ENCODE assay signal across 16 cellular contexts in genomic region chr3:141275511-141275910, GRCh38. TPM values are rescaled to one million over a fixed set of nuclear protein-coding genes. Genes with fewer than 3 reads are reported as not detected.
DNase-seq lines count a peak whose midpoint lies in the region; ATAC-seq and TF ChIP-seq lines count a peak whose summit lies in the region.
"Had no signal": no experiment of that assay in that cellular context is flagged by ENCODE, and none has a peak within 500 bp of the region (broad histone marks: within the 10 kb centered on the region; RNA-seq: fewer than 3 reads in every experiment).

No MANE protein-coding gene starts in this region.

- in situ Hi-C loops in brain microvascular endothelial cell (cut with HindIII; ENCODE audit: low pct_ligation_motif_present, low sequenced_read_pairs), result no loop called here

- POLR2A ChIA-PET in CD4-positive, alpha-beta T cell (lab: Charles Lee), result no interaction called here

- H3K4me1 Mint-ChIP-seq in CD4-positive, alpha-beta T cell (ENCODE audit: low read depth), result peaks cover 40% of the 10 kb centered on the region
- peaks cover 21 to 23% of the 10 kb centered on the region in 2 donors for H3K4me1 Mint-ChIP-seq in natural killer cell

- no peaks in the 10 kb centered on the region for H3K9me3 ChIP-seq in CD4-positive, alpha-beta T cell (ENCODE audit: control insufficient read depth, low read length)
- H3K9me3 ChIP-seq in KOPT-K1 (ENCODE audit: insufficient read depth, low read length, poor library complexity, severe bottlenecking), result no peaks in the 10 kb centered on the region
- H3K9me3 ChIP-seq: gastroesophageal sphincter, SJSA1 had no signal

- H3K4me3 Mint-ChIP-seq in CD4-positive, alpha-beta T cell, result no peak overlapping the region
- no peak overlapping the region for H3K4me3 Mint-ChIP-seq in natural killer cell

- peaks cover 18% of the 10 kb centered on the region for H3K36me3 Mint-ChIP-seq in CD4-positive, alpha-beta T cell (ENCODE audit: low read depth)
- no peaks in the 10 kb centered on the region for H3K36me3 Mint-ChIP-seq in natural killer cell

- H3K36me3 ChIP-seq in KOPT-K1 (ENCODE audit: insufficient read depth, low read length) (peaks cover 99% of the 10 kb centered on the region), brain microvascular endothelial cell (replicated peaks) (no peaks in the 10 kb centered on the region)
- H3K36me3 ChIP-seq: SJSA1 had no signal

- no peak overlapping the region for H3K4me3 ChIP-seq in brain microvascular endothelial cell (ENCODE audit: low read depth, low read length)
- H3K4me3 ChIP-seq: gastroesophageal sphincter, SJSA1 had no signal

- CTCF ChIA-PET in CD4-positive, alpha-beta T cell (lab: Charles Lee), result no interaction called here

- H3K27ac Mint-ChIP-seq in CD4-positive, alpha-beta T cell, result peak overlapping the region; percentile 46
- H3K27ac Mint-ChIP-seq in natural killer cell, result peak overlapping the region; percentile 52 to 82

- H3K27me3 Mint-ChIP-seq in CD4-positive, alpha-beta T cell, result no peaks in the 10 kb centered on the region
- no peaks in the 10 kb centered on the region for H3K27me3 Mint-ChIP-seq in natural killer cell (ENCODE audit: low read depth in 2 of 2)

- H3K27me3 ChIP-seq in CD4-positive, alpha-beta T cell (ENCODE audit: control insufficient read depth, insufficient read depth, low read length), result no peaks in the 10 kb centered on the region
- H3K27me3 ChIP-seq in brain microvascular endothelial cell (replicated peaks), result no peaks in the 10 kb centered on the region
- H3K27me3 ChIP-seq: gastroesophageal sphincter, SJSA1 had no signal

- DNase-seq in CD4-positive, alpha-beta T cell, result no peak
- DNase-seq in brain microvascular endothelial cell, result peak; percentile 35
- DNase-seq in natural killer cell, result no peak
- no peak for DNase-seq in cerebellum (ENCODE audit: low spot score)
- no peak for DNase-seq in GM20000 (ENCODE audit: low spot score)
- DNase-seq in SIG-M5 treated with dmso at 0.1 percent for 504 hours (lab: John Stamatoyannopoulos, UW; ENCODE audit: unreplicated experiment), result no peak
- no peak for DNase-seq in kidney glomerular epithelial cell (lab: John Stamatoyannopoulos, UW)
- DNase-seq: activated effector memory CD4-positive, alpha-beta T cell treated with Interleukin-2 at 50 U/mL for 16 hours; Calu3; NCI-H1048; NCI-H2107; NCI-H526; stimulated activated CD4-positive, alpha-beta T cell treated with anti-CD3 and anti-CD28 coated beads, Interleukin-4, amount 100 ng/mL, for 1 hour had no signal

- H3K27ac ChIP-seq in CD4-positive, alpha-beta T cell (ENCODE audit: low read depth, low read length), result no peak overlapping the region
- H3K27ac ChIP-seq in KOPT-K1 (ENCODE audit: low read depth, low read length, poor library complexity, severe bottlenecking) (peak overlapping the region; percentile 42), brain microvascular endothelial cell (peak overlapping the region; percentile 68)
- H3K27ac ChIP-seq: gastroesophageal sphincter, SJSA1 had no signal

- ATAC-seq in CD4-positive, alpha-beta T cell (ENCODE audit: poor library complexity), result no peak
- no peak for ATAC-seq in natural killer cell
- ATAC-seq: gastroesophageal sphincter had no signal

- TF ChIP-seq CTCF in CD4-positive, alpha-beta T cell (IDR thresholded peaks at IDR 0.05), result no peak
- TF ChIP-seq CTCF in brain microvascular endothelial cell (IDR thresholded peaks at IDR 0.05; ENCODE audit: low read depth, low read length, missing control alignments), result no peak
- no peak for TF ChIP-seq CTCF in natural killer cell (IDR thresholded peaks at IDR 0.05)
- TF ChIP-seq CTCF in GM20000 (IDR thresholded peaks at IDR 0.05; ENCODE audit: extremely low read depth, missing control alignments), result no peak

- no peaks in the 10 kb centered on the region for H3K9me3 Mint-ChIP-seq in CD4-positive, alpha-beta T cell
- H3K9me3 Mint-ChIP-seq in natural killer cell, result no peaks in the 10 kb centered on the region

- intact Hi-C loops in CD4-positive, alpha-beta T cell (cut with DNase I, micrococcal nuclease), result no loop called here
- intact Hi-C loops in natural killer cell (cut with micrococcal nuclease), result no loop called here

RNA-seq across cellular contexts. Expression of gene PXYLP1, which starts 43.9 kb away (rescaled TPM):
- total RNA-seq in CD4-positive, alpha-beta T cell, result 10 to 100 TPM; 21.2 to 22.6 TPM
- total RNA-seq in natural killer cell (10 to 100 TPM; 13.0 to 32.4 (median 21.7) TPM), cerebellum (47.0 TPM)
